1 cellular context compared by ENCODE assay signal in the genomic region with DNA sequence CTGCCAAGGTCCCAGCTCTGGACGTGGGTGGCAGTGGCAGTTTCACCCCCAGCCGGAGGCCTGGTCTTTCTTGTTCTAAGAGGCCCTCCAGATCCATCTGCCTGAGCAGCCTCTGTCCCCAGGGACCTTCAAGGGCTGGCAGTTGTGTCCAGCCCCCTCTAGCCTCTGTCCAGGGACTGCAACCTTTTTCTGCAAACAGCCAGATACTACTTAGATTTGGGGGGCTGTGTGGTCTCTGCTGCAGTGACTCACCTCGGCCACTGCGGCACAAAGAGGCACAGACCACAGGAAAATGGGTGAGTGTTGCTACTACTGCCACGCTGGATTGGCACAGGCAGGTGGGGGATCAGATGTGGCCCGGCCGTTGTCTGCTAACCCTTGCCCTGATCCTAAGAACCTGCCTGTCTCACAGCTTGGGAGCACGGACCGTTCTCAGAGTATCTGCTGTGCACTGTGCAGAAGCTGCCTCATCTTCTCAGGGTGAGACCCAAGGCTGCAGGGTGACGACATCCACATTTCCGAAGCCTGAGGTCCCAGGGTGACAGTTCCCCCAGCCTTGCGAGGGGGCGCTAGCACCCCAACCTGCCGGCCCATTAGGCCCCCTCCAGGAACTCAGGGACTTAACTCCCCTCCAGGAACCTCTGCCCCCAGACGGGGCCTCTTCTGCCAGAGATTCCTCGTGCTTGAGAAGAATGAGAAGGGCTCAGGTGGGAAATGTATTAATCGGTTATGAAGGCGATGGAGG.
TF ChIP-seq lines count a peak whose summit lies in the region.

No MANE protein-coding gene starts in this region.

TF ChIP-seq in IMR-90, 13 proteins besides CTCF, POLR2A, EP300 and RAD21 (continued from another document):
- TF ChIP-seq, protein P1, sequence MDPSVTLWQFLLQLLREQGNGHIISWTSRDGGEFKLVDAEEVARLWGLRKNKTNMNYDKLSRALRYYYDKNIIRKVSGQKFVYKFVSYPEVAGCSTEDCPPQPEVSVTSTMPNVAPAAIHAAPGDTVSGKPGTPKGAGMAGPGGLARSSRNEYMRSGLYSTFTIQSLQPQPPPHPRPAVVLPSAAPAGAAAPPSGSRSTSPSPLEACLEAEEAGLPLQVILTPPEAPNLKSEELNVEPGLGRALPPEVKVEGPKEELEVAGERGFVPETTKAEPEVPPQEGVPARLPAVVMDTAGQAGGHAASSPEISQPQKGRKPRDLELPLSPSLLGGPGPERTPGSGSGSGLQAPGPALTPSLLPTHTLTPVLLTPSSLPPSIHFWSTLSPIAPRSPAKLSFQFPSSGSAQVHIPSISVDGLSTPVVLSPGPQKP (IDR thresholded peaks at IDR 0.05; ENCODE audit: borderline replicate concordance, low read depth, low read length), result no peak
